In genomic region chr6:104940881-104941693, GRCh38 we compare ENCODE assay signal across 1 cellular context.
TF ChIP-seq lines count a peak whose summit lies in the region.

No MANE protein-coding gene starts in this region.

TF ChIP-seq in HepG2, 621 proteins besides CTCF, POLR2A, EP300 and RAD21 (continued from another document):
- TF ChIP-seq ZBTB44 (CRISPR knock-in tag; IDR thresholded peaks at IDR 0.05), result peak; percentile 59; the same call in 1 of the 2 replicates
